8 cellular contexts compared by ENCODE assay signal in genomic region chr6:47552319-47552718, GRCh38.
"Had no signal": no experiment of that assay in that cellular context is flagged by ENCODE, and none has a peak within 500 bp of the region (broad histone marks: within the 10 kb centered on the region; RNA-seq: fewer than 3 reads in every experiment).

No MANE protein-coding gene starts in this region.

- DNase-seq: H7, IMR-90, KBM-7 had no signal

- H3K4me3 ChIP-seq: GM23338, HAP-1 had no signal

- H3K27ac Mint-ChIP-seq: GM23338 had no signal

- H3K4me1 Mint-ChIP-seq: GM23338 had no signal

- H2AFZ ChIP-seq: GM23338 had no signal

- H3K4me1 ChIP-seq: HAP-1 had no signal

- FAIRE-seq: H1, HTR-8/SVneo had no signal

- H3K4me2 ChIP-seq: GM23338 had no signal

- H3K4me3 Mint-ChIP-seq: GM23338 had no signal

- H3K9me3 ChIP-seq: HAP-1 had no signal

- ATAC-seq: GM23338, HCT116 had no signal
